ENCODE assay signal across 9 cellular contexts in the genomic region with DNA sequence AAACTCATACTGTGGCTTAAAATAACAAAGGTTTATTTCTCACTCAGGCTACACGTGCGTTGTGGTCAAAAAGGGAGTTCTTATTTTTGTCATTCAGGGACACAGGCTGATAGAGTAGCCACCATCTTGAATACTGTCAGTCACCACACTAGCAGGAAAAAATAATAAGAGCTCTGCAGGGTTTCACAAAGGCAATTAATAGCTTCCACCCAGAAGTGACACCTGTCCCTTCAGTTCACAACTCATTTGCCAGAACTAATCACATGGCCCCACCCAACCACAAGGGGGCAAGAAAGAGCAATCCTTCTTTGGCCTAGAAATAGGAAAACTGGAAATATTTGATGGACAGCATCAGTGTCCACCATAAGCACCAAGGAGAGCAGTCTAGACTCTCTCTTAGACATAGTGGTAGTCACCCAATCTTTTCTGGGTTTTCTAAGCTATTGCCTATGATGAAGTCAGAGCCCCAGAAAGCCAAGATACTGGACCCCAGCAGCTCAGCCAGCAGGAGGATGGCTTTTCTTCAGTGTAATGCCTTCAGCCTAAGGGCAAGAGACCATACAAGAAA. TPM values are rescaled to one million over a fixed set of nuclear protein-coding genes. Genes with fewer than 3 reads are reported as not detected.
DNase-seq lines count a peak whose midpoint lies in the region; ATAC-seq and TF ChIP-seq lines count a peak whose summit lies in the region.
"Had no signal": no experiment of that assay in that cellular context is flagged by ENCODE, and none has a peak within 500 bp of the region (broad histone marks: within the 10 kb centered on the region; RNA-seq: fewer than 3 reads in every experiment).

No MANE protein-coding gene starts in this region.

- H3K36me3 Mint-ChIP-seq in CD8-positive, alpha-beta memory T cell: no peaks in the 10 kb centered on the region

- H3K36me3 ChIP-seq in CD8-positive, alpha-beta memory T cell (ENCODE audit: insufficient read depth, low read length): no peaks in the 10 kb centered on the region
- H3K36me3 ChIP-seq in adrenal gland (replicated peaks in 1 of 2): no peaks in the 10 kb centered on the region

- ATAC-seq in left lobe of liver: peak; percentile 80
- no peak for ATAC-seq in GM19023 (IDR thresholded peaks at IDR 0.05; ENCODE audit: unreplicated experiment)
- ATAC-seq in GM19452 (IDR thresholded peaks at IDR 0.05; ENCODE audit: unreplicated experiment): no peak
- ATAC-seq in HG03457 (IDR thresholded peaks at IDR 0.05; ENCODE audit: unreplicated experiment): no peak
- ATAC-seq: naive thymus-derived CD4-positive, alpha-beta T cell had no signal

- no peak overlapping the region for H3K27ac Mint-ChIP-seq in CD8-positive, alpha-beta memory T cell

- WGBS in adrenal gland, 4 donors: 70 to 85% (median 75%) methylated on average over 2 of the region's 2 CpGs

- peak in 3 of 5 donors; percentile 15 to 53 (median 16) for DNase-seq in CD8-positive, alpha-beta memory T cell
- peak; percentile 46 for DNase-seq in H4 (ENCODE audit: low spot score)
- peak; percentile 6 for DNase-seq in NCI-H748 treated with DMSO at 0.1 percent for 48 hours (lab: John Stamatoyannopoulos, UW)
- DNase-seq in adrenal gland: peak in 5 of 7 donors; percentile 30 to 80 (median 54)
- no peak for DNase-seq in left lobe of liver (ENCODE audit: low spot score)

- peaks cover 36% of the 10 kb centered on the region for H3K27me3 ChIP-seq in CD8-positive, alpha-beta memory T cell (ENCODE audit: insufficient read depth, low read length, poor library complexity, severe bottlenecking)
- H3K27me3 ChIP-seq in adrenal gland: peaks cover 55% of the 10 kb centered on the region

- peaks cover 39 to 62% of the 10 kb centered on the region in 2 donors for H3K27me3 Mint-ChIP-seq in CD8-positive, alpha-beta memory T cell

- H3K4me1 Mint-ChIP-seq in CD8-positive, alpha-beta memory T cell: peaks cover 8 to 18% (median 8%) of the 10 kb centered on the region in 3 donors

- H3K9me3 Mint-ChIP-seq in CD8-positive, alpha-beta memory T cell: no peaks in the 10 kb centered on the region

- H3K9me3 ChIP-seq in CD8-positive, alpha-beta memory T cell (ENCODE audit: low read length): no peaks in the 10 kb centered on the region
- no peaks in the 10 kb centered on the region for H3K9me3 ChIP-seq in adrenal gland (replicated peaks in 1 of 3)

- TF ChIP-seq POLR2A in adrenal gland (IDR thresholded peaks at IDR 0.05): no peak

- CTCF ChIA-PET in CD8-positive, alpha-beta memory T cell (lab: Charles Lee): interaction anchor here (0.8 to 9.3 kb wide), 17 partner anchors 10 to 1723 kb away, joined by 3 to 93 read pairs (median 3); partner anchors contain the start of genes CRABP2 and NES

- H3K4me3 Mint-ChIP-seq in CD8-positive, alpha-beta memory T cell: peak overlapping the region in 1 of 7 donors; percentile 3

- intact Hi-C loops in adrenal gland (cut with DNase I): loop anchor here in 1 of 2 donors (2.0 kb wide), 1 partner anchor 29 kb away; no protein-coding TSS in a partner anchor

- POLR2A ChIA-PET in CD8-positive, alpha-beta memory T cell (lab: Charles Lee): no interaction called here

- H3K4me3 ChIP-seq in CD8-positive, alpha-beta memory T cell (ENCODE audit: low read length): no peak overlapping the region
- no peak overlapping the region for H3K4me3 ChIP-seq in adrenal gland

- H3K4me1 ChIP-seq in CD8-positive, alpha-beta memory T cell (ENCODE audit: insufficient read depth, low read length): peaks cover 18% of the 10 kb centered on the region
- peaks cover 0 to 23% of the 10 kb centered on the region in 2 donors for H3K4me1 ChIP-seq in adrenal gland (replicated peaks in 1 of 2)

- H3K27ac ChIP-seq in CD8-positive, alpha-beta memory T cell (ENCODE audit: low read depth, low read length): no peak overlapping the region
- no peak overlapping the region for H3K27ac ChIP-seq in adrenal gland

- TF ChIP-seq CTCF in adrenal gland (IDR thresholded peaks at IDR 0.05): peak; percentile 38 to 67 (median 64)

RNA-seq across cellular contexts. Expression of gene HAPLN2, which starts 8.2 kb away (rescaled TPM):
- total RNA-seq in CD8-positive, alpha-beta memory T cell: not detected
- polyA plus RNA-seq in CD8-positive, alpha-beta memory T cell: not detected
- total RNA-seq in H4 (2014; rRNA removed; shearing (Covaris generic)): not detected in 2 replicates
- total RNA-seq in adrenal gland (1 to 10 TPM in 2 of 8 donors, under 1 TPM in 3, not detected in 3; 0.27 to 1.5 (median 0.74) TPM), left lobe of liver (not detected)
- 1 to 10 TPM in 2 of 3 donors, not detected in 1; 2.2 to 3.1 TPM for polyA plus RNA-seq in adrenal gland
- total RNA-seq: naive thymus-derived CD4-positive, alpha-beta T cell had no signal
- polyA plus RNA-seq: naive thymus-derived CD4-positive, alpha-beta T cell had no signal

RNA-seq across cellular contexts. Expression of gene BCAN, which starts 14.5 kb away (rescaled TPM):
- total RNA-seq in CD8-positive, alpha-beta memory T cell: not detected
- polyA plus RNA-seq in CD8-positive, alpha-beta memory T cell: not detected
- 0.06 TPM in 1 of 2 replicates, not detected in the other for total RNA-seq in H4 (2014; rRNA removed; shearing (Covaris generic))
- total RNA-seq in adrenal gland (10 to 100 TPM in 3 of 8 donors, under 1 TPM in 3, not detected in 2; 0.11 to 36.3 (median 8.2) TPM), left lobe of liver (not detected)
- 10 to 100 TPM in 1 of 3 donors, 1 to 10 TPM in 2; 2.4 to 24.9 (median 8.9) TPM for polyA plus RNA-seq in adrenal gland
- total RNA-seq: naive thymus-derived CD4-positive, alpha-beta T cell had no signal
- polyA plus RNA-seq: naive thymus-derived CD4-positive, alpha-beta T cell had no signal

RNA-seq across cellular contexts. Expression of gene GPATCH4, which starts 26.1 kb away (rescaled TPM):
- total RNA-seq in CD8-positive, alpha-beta memory T cell: 100 to 1,000 TPM; 123 to 131 TPM
- polyA plus RNA-seq in CD8-positive, alpha-beta memory T cell: 58.7 TPM
- 31.8 and 49.3 TPM in 2 replicates for total RNA-seq in H4 (2014; rRNA removed; shearing (Covaris generic))
- total RNA-seq in adrenal gland (10 to 100 TPM in 7 of 8 donors, 1 to 10 TPM in 1; 7.8 to 42.4 (median 26.3) TPM), left lobe of liver (7.3 TPM)
- polyA plus RNA-seq in adrenal gland: 10 to 100 TPM; 13.9 to 72.2 (median 39.3) TPM

RNA-seq across cellular contexts. Expression of gene NAXE, which starts 35.8 kb away (rescaled TPM):
- total RNA-seq in CD8-positive, alpha-beta memory T cell: 10 to 100 TPM; 63.0 to 69.1 TPM
- polyA plus RNA-seq in CD8-positive, alpha-beta memory T cell: 113 TPM
- 212 and 242 TPM in 2 replicates for total RNA-seq in H4 (2014; rRNA removed; shearing (Covaris generic))
- 100 to 1,000 TPM in 5 of 8 donors, 10 to 100 TPM in 3; 88.7 to 132 (median 107) TPM for total RNA-seq in adrenal gland
- polyA plus RNA-seq in adrenal gland: 100 to 1,000 TPM in 1 of 3 donors, 10 to 100 TPM in 2; 49.4 to 124 (median 69.9) TPM
- total RNA-seq in left lobe of liver: 51.2 TPM

RNA-seq across cellular contexts. Expression of gene TTC24, which starts 47.9 kb away (rescaled TPM):
- 1 to 10 TPM; 7.3 to 7.4 TPM for total RNA-seq in CD8-positive, alpha-beta memory T cell
- polyA plus RNA-seq in CD8-positive, alpha-beta memory T cell: 2.3 TPM
- not detected in 2 replicates for total RNA-seq in H4 (2014; rRNA removed; shearing (Covaris generic))
- not detected for total RNA-seq in adrenal gland
- polyA plus RNA-seq in adrenal gland: under 1 TPM in 1 of 3 donors, not detected in 2; 0.20 TPM
- total RNA-seq in left lobe of liver: not detected
